In genomic region chr21:34073032-34073748, GRCh38 we compare ENCODE assay signal across 8 cellular contexts. TPM values are rescaled to one million over a fixed set of nuclear protein-coding genes. Genes with fewer than 3 reads are reported as not detected.
DNase-seq lines count a peak whose midpoint lies in the region; ATAC-seq lines count a peak whose summit lies in the region.

TSS of gene MRPS6 (plus strand) at chr21:34073578. CDS start at chr21:34073701, 123 bp downstream.
TSS of gene SLC5A3 (plus strand) at chr21:34073578. CDS start at chr21:34095199, 21,621 bp downstream.

- no peaks in the 10 kb centered on the region for H3K9me3 ChIP-seq in HUES48 (ENCODE audit: control insufficient read depth, insufficient read depth, low read length)
- H3K9me3 ChIP-seq in esophagus (ENCODE audit: control insufficient read depth in 2 of 2, insufficient read depth in 1 of 2, low read depth in 1 of 2, low read length in 1 of 2) = no peaks in the 10 kb centered on the region
- H3K9me3 ChIP-seq in mucosa of rectum (ENCODE audit: control insufficient read depth in 2 of 2, low read length in 2 of 2) = no peaks in the 10 kb centered on the region

- peak; percentile 74 for ATAC-seq in GM21390 (IDR thresholded peaks at IDR 0.05; ENCODE audit: unreplicated experiment)

- H3K27ac ChIP-seq in HUES48 (ENCODE audit: low read depth, low read length) = peak within 1 kb of the TSS; percentile 87
- H3K27ac ChIP-seq in esophagus (ENCODE audit: low read depth in 2 of 2, low read length in 1 of 2) = peak within 1 kb of the TSS; percentile 90 to 93
- H3K27ac ChIP-seq in mucosa of rectum (ENCODE audit: low read depth in 2 of 2, low read length in 2 of 2) = peak within 1 kb of the TSS; percentile 87 to 92

- H3K36me3 ChIP-seq in HUES48 (ENCODE audit: control insufficient read depth, insufficient read depth, low read length) (peaks cover 14% of the 10 kb centered on the region), esophagus (ENCODE audit: control insufficient read depth in 2 of 2, insufficient read depth in 2 of 2, low read length in 1 of 2) (no peaks in the 10 kb centered on the region), mucosa of rectum (ENCODE audit: control insufficient read depth in 2 of 2, insufficient read depth in 2 of 2, low read length in 2 of 2) (no peaks in the 10 kb centered on the region)

- H3K4me1 ChIP-seq in HUES48 (ENCODE audit: control insufficient read depth, insufficient read depth, low read length) (peaks cover 27% of the 10 kb centered on the region), esophagus (ENCODE audit: control insufficient read depth in 2 of 2, insufficient read depth in 2 of 2, low read length in 1 of 2) (no peaks in the 10 kb centered on the region), mucosa of rectum (ENCODE audit: control insufficient read depth in 2 of 2, insufficient read depth in 2 of 2, low read length in 2 of 2) (peaks cover 19 to 26% of the 10 kb centered on the region in 2 donors)

- H3K4me3 ChIP-seq in HUES48 (ENCODE audit: low read depth, low read length) = peak within 1 kb of the TSS; percentile 90
- peak within 1 kb of the TSS; percentile 90 to 100 for H3K4me3 ChIP-seq in esophagus (ENCODE audit: low read depth in 1 of 2, low read length in 2 of 2)
- peak within 1 kb of the TSS; percentile 79 to 90 for H3K4me3 ChIP-seq in mucosa of rectum (ENCODE audit: low read length in 2 of 2)

- peak within 1 kb of the TSS; percentile 73 for H3K9ac ChIP-seq in HUES48 (ENCODE audit: low read depth, low read length)
- peak within 1 kb of the TSS; percentile 65 to 84 for H3K9ac ChIP-seq in mucosa of rectum (ENCODE audit: low read depth in 1 of 2, low read length in 2 of 2)

- DNase-seq in D341Med (ENCODE audit: low spot score) (peak; percentile 98), OCI-M1 (lab: John Stamatoyannopoulos, UW) (peak; percentile 91)
- DNase-seq in activated T-cell treated with anti-CD3 and anti-CD28 coated beads, Interleukin-2, amount 50 U/mL, for 1 hour = peak; percentile 83
- peak; percentile 47 to 55 for DNase-seq in stimulated activated CD8-positive, alpha-beta memory T cell treated with anti-CD3 and anti-CD28 coated beads, Interleukin-4, amount 100 ng/mL, for 4 hours (ENCODE audit: low read depth in 2 of 2, low spot score in 1 of 2)

- H3K27me3 ChIP-seq in HUES48 (ENCODE audit: control insufficient read depth, insufficient read depth, low read length) (peaks cover 16% of the 10 kb centered on the region), esophagus (ENCODE audit: control insufficient read depth in 1 of 2, insufficient read depth in 2 of 2, low read length in 2 of 2) (no peaks in the 10 kb centered on the region), mucosa of rectum (ENCODE audit: control insufficient read depth in 2 of 2, insufficient read depth in 2 of 2, low read length in 2 of 2) (no peaks in the 10 kb centered on the region)

- 0 to 1% methylated on average over 35 to 104 of the region's 104 CpGs for WGBS in esophagus, 2 donors

RNA-seq across cellular contexts. Expression of gene MRPS6, which starts in this region (rescaled TPM):
- polyA plus RNA-seq in esophagus = 10 to 100 TPM; 24.3 to 37.8 TPM

RNA-seq across cellular contexts. Expression of gene SLC5A3, which starts in this region (rescaled TPM):
- polyA plus RNA-seq in esophagus = 1 to 10 TPM; 1.4 to 1.6 TPM

Comparison
In these comparisons a context has a peak if more than half of its experiments do, and no peak if none do; other contexts are left out.
1. Peak in every context shown above with its lines: DNase-seq, ATAC-seq, H3K4me3 ChIP-seq and H3K27ac ChIP-seq.